Comparison of ENCODE assay signal across 23 cellular contexts in the genomic region with DNA sequence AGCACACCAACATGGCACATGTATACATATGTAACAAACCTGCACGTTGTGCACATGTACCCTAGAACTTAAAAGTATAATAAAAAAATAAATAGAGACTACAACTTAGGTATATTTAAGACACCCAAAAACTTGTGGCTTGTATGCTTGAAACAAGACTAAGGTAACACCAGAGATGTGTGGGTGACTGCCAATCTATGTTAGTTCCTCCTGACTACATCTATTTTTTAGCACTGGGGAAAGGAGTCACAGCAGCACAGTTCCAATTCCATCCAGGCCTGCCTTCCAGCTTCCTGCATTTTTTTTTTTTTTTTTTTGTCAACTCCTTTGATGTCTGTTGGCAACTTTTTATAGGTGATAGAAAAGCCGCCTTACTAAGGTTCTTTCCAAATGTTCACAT.
"Had no signal": no experiment of that assay in that cellular context is flagged by ENCODE, and none has a peak within 500 bp of the region (broad histone marks: within the 10 kb centered on the region; RNA-seq: fewer than 3 reads in every experiment).

No MANE protein-coding gene starts in this region.

- H3K4me1 ChIP-seq: left lung, suprapubic skin, tibial nerve had no signal

- H3K27me3 Mint-ChIP-seq: brain; effector memory CD8-positive, alpha-beta T cell; progenitor cell of endocrine pancreas had no signal

- H3K4me3 ChIP-seq: left lung, lung, spleen, suprapubic skin, tibial nerve had no signal

- H3K27ac Mint-ChIP-seq: activated naive CD4-positive, alpha-beta T cell treated with anti-CD3 and anti-CD28 coated beads for 36 hours; progenitor cell of endocrine pancreas; T-helper 2 cell treated with Interferon-gamma antibody and Interleukin-4, amounts not matched to agents 5 μg/mL and 100 μg/mL, for 36 hours had no signal

- DNase-seq: activated CD4-positive, alpha-beta T cell treated with anti-CD3 and anti-CD28 coated beads, Interleukin-2, amount 50 U/mL, for 1 hour; activated CD4-positive, CD25-positive, alpha-beta regulatory T cell treated with anti-CD3 and anti-CD28 coated beads, Interleukin-2, amount 50 U/mL, for 72 hours; activated CD8-positive, alpha-beta memory T cell treated with anti-CD3 and anti-CD28 coated beads, Interleukin-2, amount 50 U/mL, for 48 hours; activated effector memory CD4-positive, alpha-beta T cell treated with Interleukin-2 at 50 U/mL for 16 hours; activated naive CD4-positive, alpha-beta T cell treated with anti-CD3 and anti-CD28 coated beads for 36 hours; activated T-cell treated with anti-CD3 and anti-CD28 coated beads, Interleukin-2, amount 50 U/mL, for 72 hours; effector memory CD8-positive, alpha-beta T cell; foreskin melanocyte; immature natural killer cell; left lung; midbrain; natural killer cell; spleen; stimulated activated CD4-positive, alpha-beta T cell treated with anti-CD3 and anti-CD28 coated beads, Interleukin-4, amount 100 ng/mL, for 24 hours; stimulated activated naive CD8-positive, alpha-beta T cell treated with anti-CD3 and anti-CD28 coated beads, Interleukin-15, Interleukin-2, amounts not matched to agents 100 U/mL and 50 U/mL, for 24 hours had no signal

- H3K4me3 Mint-ChIP-seq: activated naive CD4-positive, alpha-beta T cell treated with anti-CD3 and anti-CD28 coated beads for 36 hours; activated T-cell treated with anti-CD3 and anti-CD28 coated beads, Interleukin-2, amount 50 U/mL, for 72 hours; brain; effector memory CD8-positive, alpha-beta T cell; immature natural killer cell; natural killer cell; T-helper 2 cell treated with Interferon-gamma antibody and Interleukin-4, amounts not matched to agents 5 μg/mL and 100 μg/mL, for 36 hours had no signal

- H3K9me3 Mint-ChIP-seq: activated naive CD4-positive, alpha-beta T cell treated with anti-CD3 and anti-CD28 coated beads for 36 hours; activated T-cell treated with anti-CD3 and anti-CD28 coated beads, Interleukin-2, amount 50 U/mL, for 72 hours; brain; effector memory CD8-positive, alpha-beta T cell; immature natural killer cell; natural killer cell; T-helper 2 cell treated with Interferon-gamma antibody and Interleukin-4, amounts not matched to agents 5 μg/mL and 100 μg/mL, for 36 hours had no signal

- H3K27ac ChIP-seq: left lung, spleen, suprapubic skin, tibial nerve, VCaP had no signal

- ATAC-seq: activated T-cell treated with anti-CD3 and anti-CD28 coated beads, Interleukin-2, amount 50 U/mL, for 72 hours; effector memory CD8-positive, alpha-beta T cell; esophagus mucosa; left lung; natural killer cell; stimulated activated naive CD8-positive, alpha-beta T cell treated with anti-CD3 and anti-CD28 coated beads, Interleukin-15, Interleukin-2, amounts not matched to agents 100 U/mL and 50 U/mL, for 24 hours had no signal

- H3K36me3 Mint-ChIP-seq: natural killer cell had no signal

- H3K27me3 ChIP-seq: left lung, spleen, suprapubic skin, tibial nerve had no signal

- H3K9me3 ChIP-seq: left lung, spleen, suprapubic skin, tibial nerve had no signal
